8 cellular contexts compared by ENCODE assay signal in genomic region chr1:37931493-37932158, GRCh38. TPM values are rescaled to one million over a fixed set of nuclear protein-coding genes. Genes with fewer than 3 reads are reported as not detected.
A peak's percentile ranks its signal among the peaks of the same experiment; 100 is the strongest.
DNase-seq lines count a peak whose midpoint lies in the region; ATAC-seq and TF ChIP-seq lines count a peak whose summit lies in the region.

No MANE protein-coding gene starts in this region.

- peak; percentile 99 to 100 for DNase-seq in NCI-H526 (lab: John Stamatoyannopoulos, UW)
- DNase-seq in activated CD4-positive, alpha-beta T cell treated with anti-CD3 and anti-CD28 coated beads for 48 hours: peak; percentile 99
- peak; percentile 36 for DNase-seq in cortex of kidney (lab: John Stamatoyannopoulos, UW)
- DNase-seq in left lobe of liver (ENCODE audit: low spot score): peak; percentile 97
- peak; percentile 96 for DNase-seq in stimulated activated CD4-positive, alpha-beta T cell treated with anti-CD3 and anti-CD28 coated beads, Interleukin-1b, Interleukin-23, amount 100 ng/mL, for 48 hours

- peak overlapping the region; percentile 68 for H3K27ac ChIP-seq in C4-2B

- no peak for TF ChIP-seq CTCF in C4-2B (conservative IDR thresholded peaks at IDR 0.05)

- ATAC-seq in GM19351 (IDR thresholded peaks at IDR 0.05; ENCODE audit: unreplicated experiment) (peak; percentile 94), HG03469 (IDR thresholded peaks at IDR 0.05; ENCODE audit: unreplicated experiment) (peak; percentile 75), left lobe of liver (peak; percentile 99)

RNA-seq across cellular contexts. Expression of gene INPP5B, which starts 15.2 kb away (rescaled TPM):
- total RNA-seq in left lobe of liver: 19.4 TPM

RNA-seq across cellular contexts. Expression of gene SF3A3, which starts 58.2 kb away (rescaled TPM):
- total RNA-seq in left lobe of liver: 21.0 TPM

Comparison
In these comparisons a context has a peak if more than half of its experiments do, and no peak if none do; other contexts are left out.
1. Peak in every context shown above with its lines: DNase-seq, ATAC-seq and H3K27ac ChIP-seq.
2. DNase-seq: peak in every context shown above with its lines; median percentile 100 in NCI-H526; 99 in activated CD4-positive, alpha-beta T cell treated with anti-CD3 and anti-CD28 coated beads for 48 hours; 97 in left lobe of liver; 96 in stimulated activated CD4-positive, alpha-beta T cell treated with anti-CD3 and anti-CD28 coated beads, Interleukin-1b, Interleukin-23, amount 100 ng/mL, for 48 hours; 36 in cortex of kidney.